ENCODE assay signal across 8 cellular contexts in genomic region chr22:45159652-45160462, GRCh38. TPM values are rescaled to one million over a fixed set of nuclear protein-coding genes. Genes with fewer than 3 reads are reported as not detected.
A peak's percentile ranks its signal among the peaks of the same experiment; 100 is the strongest.
DNase-seq lines count a peak whose midpoint lies in the region; ATAC-seq and TF ChIP-seq lines count a peak whose summit lies in the region.

No MANE protein-coding gene starts in this region.

- no peak for ATAC-seq in HG03432 (IDR thresholded peaks at IDR 0.05; ENCODE audit: unreplicated experiment)
- no peak for ATAC-seq in GM21723 (IDR thresholded peaks at IDR 0.05; ENCODE audit: unreplicated experiment)

- POLR2A ChIA-PET in BJ (lab: Charles Lee), result interaction anchor here (0.6 kb wide), 1 partner anchor 957 kb away, joined by 3 read pairs; no protein-coding TSS in a partner anchor

- H3K79me1 ChIP-seq in mesenchymal stem cell (replicated peaks; ENCODE audit: low read length, poor library complexity, severe bottlenecking), result peaks cover 22% of the 10 kb centered on the region

- H3K9me3 ChIP-seq in mesenchymal stem cell (ENCODE audit: control insufficient read depth, low read length), result no peaks in the 10 kb centered on the region

- H3K4me1 Mint-ChIP-seq in brain, result peaks cover 43% of the 10 kb centered on the region

- peaks cover 9% of the 10 kb centered on the region for H3K4me1 ChIP-seq in mesenchymal stem cell (ENCODE audit: control insufficient read depth, insufficient read depth, low read depth, low read length)

- H2BK12ac ChIP-seq in mesenchymal stem cell (ENCODE audit: low read length in 2 of 2), result peak overlapping the region; percentile 43 to 95

- H2AFZ ChIP-seq in mesenchymal stem cell (ENCODE audit: low read depth, low read length), result no peak overlapping the region

- H3K18ac ChIP-seq in mesenchymal stem cell (ENCODE audit: low read depth in 1 of 2, low read length in 2 of 2), result peak overlapping the region; percentile 40 to 49

- H2BK15ac ChIP-seq in mesenchymal stem cell (ENCODE audit: low read depth, poor library complexity, severe bottlenecking), result no peak overlapping the region

- peaks cover 2% of the 10 kb centered on the region; the same call in 1 of the 2 replicates for H3K36me3 ChIP-seq in BJ (ENCODE audit: control insufficient read depth, insufficient read depth, low read length)
- peaks cover 11 to 22% of the 10 kb centered on the region in 2 experiments for H3K36me3 ChIP-seq in mesenchymal stem cell (ENCODE audit: control insufficient read depth in 1 of 2, insufficient read depth in 2 of 2, low read depth in 1 of 2, low read length in 2 of 2)

- peak overlapping the region; percentile 85 for H3K9ac ChIP-seq in mesenchymal stem cell (ENCODE audit: low read length)

- H3K4ac ChIP-seq in mesenchymal stem cell (ENCODE audit: low read depth in 1 of 2, low read length in 2 of 2), result peak overlapping the region in 1 of 2 experiments; percentile 67

- H3K27ac Mint-ChIP-seq in brain, result peak overlapping the region in 2 of 5 experiments; percentile 35 to 73

- no peak overlapping the region for H2BK120ac ChIP-seq in mesenchymal stem cell (ENCODE audit: low read depth, low read length)

- 48% methylated on average over 3 of the region's 5 CpGs for WGBS in mesenchymal stem cell

- H2BK5ac ChIP-seq in mesenchymal stem cell (ENCODE audit: low read depth, low read length, poor library complexity, severe bottlenecking), result no peak overlapping the region

- no peak overlapping the region for H4K8ac ChIP-seq in mesenchymal stem cell (ENCODE audit: low read length)

- no peak overlapping the region for H2AK5ac ChIP-seq in mesenchymal stem cell (ENCODE audit: low read length, severe bottlenecking)

- peak overlapping the region; percentile 78 for H3K27ac ChIP-seq in HL-60 (replicated peaks)
- peak overlapping the region; percentile 1 for H3K27ac ChIP-seq in mesenchymal stem cell (ENCODE audit: low read length, poor library complexity, severe bottlenecking)

- CTCF ChIA-PET in BJ (lab: Yijun Ruan, JAX), result interaction anchor here (1.7 to 1.9 kb wide), 3 partner anchors 10 to 59 kb away, joined by 4 to 6 read pairs (median 6); no protein-coding TSS in a partner anchor

- H3K27me3 Mint-ChIP-seq in brain, result peaks cover 13% of the 10 kb centered on the region

- no peak overlapping the region for H4K91ac ChIP-seq in mesenchymal stem cell (ENCODE audit: low read length)

- no peak for DNase-seq in BJ (ENCODE audit: low read depth)
- DNase-seq in HL-60 (ENCODE audit: low read depth in 1 of 2, low spot score in 1 of 2), result no peak
- DNase-seq in mesenchymal stem cell, result peak; percentile 65
- no peak for DNase-seq in activated CD4-positive, alpha-beta T cell treated with anti-CD3 and anti-CD28 coated beads for 4 hours
- DNase-seq in AG08395 (ENCODE audit: low spot score), result no peak

- peaks cover 11% of the 10 kb centered on the region for H3K36me3 Mint-ChIP-seq in brain

- peaks cover 0 to 2% (median 0%) of the 10 kb centered on the region in 5 experiments for H3K9me3 Mint-ChIP-seq in brain

- no peak overlapping the region for H3K14ac ChIP-seq in mesenchymal stem cell (ENCODE audit: low read length in 2 of 2)

- H3K4me3 ChIP-seq in BJ (ENCODE audit: low read depth, low read length), result no peak overlapping the region
- no peak overlapping the region for H3K4me3 ChIP-seq in HL-60 (replicated peaks; ENCODE audit: insufficient read depth, low read length)
- H3K4me3 ChIP-seq in mesenchymal stem cell (ENCODE audit: insufficient read depth in 1 of 2, low read depth in 1 of 2, low read length in 2 of 2), result no peak overlapping the region

- TF ChIP-seq CTCF in BJ (IDR thresholded peaks at IDR 0.05; ENCODE audit: insufficient read depth, low read depth, low read length) (0 out of 2 replicates have a peak, but pooled peaks have one; percentile 9), HL-60 (IDR thresholded peaks at IDR 0.05; ENCODE audit: insufficient read depth, low read length) (no peak), brain (conservative IDR thresholded peaks at IDR 0.05) (no peak)

- H3K4me2 ChIP-seq in mesenchymal stem cell (ENCODE audit: low read length, poor library complexity, severe bottlenecking), result no peak overlapping the region

- no peaks in the 10 kb centered on the region for H3K27me3 ChIP-seq in BJ (ENCODE audit: control insufficient read depth, insufficient read depth, low read length)
- no peaks in the 10 kb centered on the region for H3K27me3 ChIP-seq in HL-60 (ENCODE audit: insufficient read depth, poor library complexity, severe bottlenecking)
- no peaks in the 10 kb centered on the region for H3K27me3 ChIP-seq in mesenchymal stem cell (ENCODE audit: control insufficient read depth in 1 of 2, insufficient read depth in 1 of 2, low read length in 2 of 2)

- H3K23ac ChIP-seq in mesenchymal stem cell (ENCODE audit: low read length in 2 of 2), result no peak overlapping the region

- H3K4me3 Mint-ChIP-seq in brain, result peak overlapping the region in 3 of 5 experiments; percentile 30 to 71 (median 48)

RNA-seq across cellular contexts. Expression of gene NUP50, which starts 3.9 kb away (rescaled TPM):
- 11.0 and 12.4 TPM in 2 replicates for polyA plus RNA-seq in BJ (2011; rRNA removed)
- polyA minus RNA-seq in BJ (2011; rRNA and poly(A)+ RNA removed), result 12.5 and 13.3 TPM in 2 replicates
- 20.4 TPM for polyA plus RNA-seq in brain (ENCODE audit: insufficient read depth, low read depth, low replicate concordance)
- polyA plus RNA-seq in mesenchymal stem cell (2013, experiment 1 of 2), result 31.3 TPM
- polyA plus RNA-seq in mesenchymal stem cell (2013, experiment 2 of 2), result 31.6 TPM
